Comparison of ENCODE assay signal across 25 cellular contexts in the genomic region with DNA sequence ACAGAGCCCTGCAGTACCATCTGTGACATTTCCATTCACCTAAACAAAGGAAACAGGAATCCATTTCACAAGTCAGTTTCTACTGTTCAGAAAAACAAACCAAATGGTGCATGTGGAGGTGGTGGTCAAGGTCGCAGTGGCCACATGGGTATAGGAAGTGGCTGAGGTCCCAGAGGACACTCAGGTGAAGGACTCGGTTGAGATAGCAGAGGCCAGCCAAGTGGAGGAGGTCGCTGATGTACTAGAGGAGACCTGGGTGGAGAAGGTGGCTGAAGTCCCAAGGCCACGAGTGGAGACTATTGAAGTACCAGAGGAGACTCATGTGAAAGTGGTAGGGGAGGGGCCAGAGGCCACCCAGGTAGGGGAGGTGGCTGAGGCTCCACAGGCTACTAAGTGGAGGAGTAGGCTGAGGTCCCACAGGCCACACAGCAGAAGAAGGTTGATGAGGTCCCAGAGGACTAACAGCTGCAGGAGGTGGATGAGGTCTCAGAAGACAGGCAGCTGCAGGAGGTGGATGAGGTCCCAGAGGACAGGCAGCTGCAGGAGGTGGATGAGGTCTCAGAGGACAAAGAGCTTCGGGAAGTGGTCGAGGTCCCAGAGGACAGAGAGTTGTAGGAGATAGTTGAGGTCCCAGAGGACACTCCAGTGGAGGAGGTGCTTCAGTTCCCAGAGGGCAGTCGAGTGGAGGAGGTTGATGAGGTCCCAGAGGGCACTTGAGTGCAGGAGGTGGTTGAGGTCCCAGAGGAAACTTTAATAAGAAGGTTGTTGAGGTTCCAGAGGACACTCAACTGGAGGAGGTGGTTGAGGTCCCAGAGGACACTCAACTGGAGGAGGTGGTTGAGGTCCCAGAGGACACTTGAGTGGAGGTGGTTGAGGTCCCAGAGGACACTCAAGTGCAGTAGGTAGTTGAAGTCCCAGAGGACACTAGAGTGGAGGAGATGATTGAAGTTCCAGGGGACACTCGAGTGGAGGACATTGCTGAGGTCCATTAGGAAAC.
"Had no signal": no experiment of that assay in that cellular context is flagged by ENCODE, and none has a peak within 500 bp of the region (broad histone marks: within the 10 kb centered on the region; RNA-seq: fewer than 3 reads in every experiment).

No MANE protein-coding gene starts in this region.

- H3K9me3 ChIP-seq: colonic mucosa had no signal

- H3K4me3 ChIP-seq: colonic mucosa, dorsolateral prefrontal cortex, hepatocyte had no signal

- H2AFZ ChIP-seq: hepatocyte had no signal

- H3K36me3 ChIP-seq: brain microvascular endothelial cell, colonic mucosa had no signal

- H3K27me3 ChIP-seq: brain microvascular endothelial cell, colonic mucosa, hepatocyte had no signal

- H3K4me1 ChIP-seq: colonic mucosa had no signal

- H3K9me3 Mint-ChIP-seq: activated B cell treated with CpG ODN at 0.5 μM for 24 hours; activated CD4-positive, alpha-beta memory T cell treated with anti-CD3 and anti-CD28 coated beads, Interleukin-2, amount 10 ng/mL, durations not matched to agents 7 days and 5 days; activated T-helper 1 cell treated with anti-CD3 and anti-CD28 coated beads, Interleukin-12 subunit alpha, Interleukin-12 subunit beta, Interleukin-2, Interleukin-4 antibody, amounts not matched to agents 30 ng/mL and 10 ng/mL and 1 ng/mL, durations not matched to agents 14 hours and 24 hours and 36 hours; effector memory CD8-positive, alpha-beta T cell; immature natural killer cell; memory B cell; T-helper 1 cell treated with Interleukin-12 subunit alpha and Interleukin-12 subunit beta and Interleukin-4 antibody, amounts not matched to agents 30 μg/mL and 1 μg/mL, for 36 hours had no signal

- H3K4me1 Mint-ChIP-seq: activated B cell treated with CpG ODN at 0.5 μM for 24 hours; activated CD4-positive, alpha-beta memory T cell treated with anti-CD3 and anti-CD28 coated beads, Interleukin-2, amount 10 ng/mL, durations not matched to agents 7 days and 5 days; activated CD4-positive, alpha-beta T cell treated with anti-CD3 and anti-CD28 coated beads for 36 hours; activated CD8-positive, alpha-beta memory T cell treated with anti-CD3 and anti-CD28 coated beads, Interleukin-2, amount 10 ng/mL, durations not matched to agents 7 days and 5 days; immature natural killer cell; nephron had no signal

- ATAC-seq: activated CD4-positive, alpha-beta T cell treated with anti-CD3 and anti-CD28 coated beads for 36 hours; activated CD8-positive, alpha-beta memory T cell treated with anti-CD3 and anti-CD28 coated beads, Interleukin-2, amount 10 ng/mL, durations not matched to agents 7 days and 5 days; effector memory CD8-positive, alpha-beta T cell; esophagus mucosa; left ventricle myocardium superior; sciatic nerve had no signal

- H3K79me2 ChIP-seq: hepatocyte had no signal

- H3K27ac ChIP-seq: brain microvascular endothelial cell, colonic mucosa, dorsolateral prefrontal cortex, hepatocyte had no signal

- DNase-seq: activated B cell treated with CpG ODN at 0.5 μM for 24 hours; activated CD4-positive, alpha-beta memory T cell treated with anti-CD3 and anti-CD28 coated beads, Interleukin-2, amount 10 ng/mL, durations not matched to agents 7 days and 5 days; activated CD4-positive, alpha-beta T cell treated with anti-CD3 and anti-CD28 coated beads for 36 hours; activated CD8-positive, alpha-beta memory T cell treated with anti-CD3 and anti-CD28 coated beads, Interleukin-2, amount 10 ng/mL, durations not matched to agents 7 days and 5 days; activated gamma-delta T cell; activated naive CD4-positive, alpha-beta T cell treated with anti-CD3 and anti-CD28 coated beads, Interleukin-2, amount 50 U/mL, for 16 hours; aorta; brain microvascular endothelial cell; colonic mucosa; dorsolateral prefrontal cortex; effector memory CD8-positive, alpha-beta T cell; foreskin melanocyte; immature natural killer cell; kidney glomerular epithelial cell; left ventricle myocardium superior; nucleus accumbens; small intestine; stimulated activated naive CD4-positive, alpha-beta T cell had no signal

- H3K4me2 ChIP-seq: hepatocyte had no signal

- H3K27ac Mint-ChIP-seq: activated B cell treated with CpG ODN at 0.5 μM for 24 hours; activated CD4-positive, alpha-beta memory T cell treated with anti-CD3 and anti-CD28 coated beads, Interleukin-2, amount 10 ng/mL, durations not matched to agents 7 days and 5 days; activated CD4-positive, alpha-beta T cell treated with anti-CD3 and anti-CD28 coated beads for 36 hours; activated CD8-positive, alpha-beta memory T cell treated with anti-CD3 and anti-CD28 coated beads, Interleukin-2, amount 10 ng/mL, durations not matched to agents 7 days and 5 days; activated T-helper 1 cell treated with anti-CD3 and anti-CD28 coated beads, Interleukin-12 subunit alpha, Interleukin-12 subunit beta, Interleukin-2, Interleukin-4 antibody, amounts not matched to agents 30 ng/mL and 10 ng/mL and 1 ng/mL, durations not matched to agents 14 hours and 24 hours and 36 hours; effector memory CD8-positive, alpha-beta T cell; immature natural killer cell; memory B cell; nephron; T-helper 1 cell treated with Interleukin-12 subunit alpha and Interleukin-12 subunit beta and Interleukin-4 antibody, amounts not matched to agents 30 μg/mL and 1 μg/mL, for 36 hours had no signal

- H3K4me3 Mint-ChIP-seq: activated B cell treated with CpG ODN at 0.5 μM for 24 hours; activated CD4-positive, alpha-beta memory T cell treated with anti-CD3 and anti-CD28 coated beads, Interleukin-2, amount 10 ng/mL, durations not matched to agents 7 days and 5 days; activated CD4-positive, alpha-beta T cell treated with anti-CD3 and anti-CD28 coated beads for 36 hours; activated CD8-positive, alpha-beta memory T cell treated with anti-CD3 and anti-CD28 coated beads, Interleukin-2, amount 10 ng/mL, durations not matched to agents 7 days and 5 days; activated T-helper 1 cell treated with anti-CD3 and anti-CD28 coated beads, Interleukin-12 subunit alpha, Interleukin-12 subunit beta, Interleukin-2, Interleukin-4 antibody, amounts not matched to agents 30 ng/mL and 10 ng/mL and 1 ng/mL, durations not matched to agents 14 hours and 24 hours and 36 hours; effector memory CD8-positive, alpha-beta T cell; memory B cell; nephron; T-helper 1 cell treated with Interleukin-12 subunit alpha and Interleukin-12 subunit beta and Interleukin-4 antibody, amounts not matched to agents 30 μg/mL and 1 μg/mL, for 36 hours had no signal

- H3K36me3 Mint-ChIP-seq: activated CD8-positive, alpha-beta memory T cell treated with anti-CD3 and anti-CD28 coated beads, Interleukin-2, amount 10 ng/mL, durations not matched to agents 7 days and 5 days; memory B cell had no signal
